15 cellular contexts compared by ENCODE assay signal in the genomic region with DNA sequence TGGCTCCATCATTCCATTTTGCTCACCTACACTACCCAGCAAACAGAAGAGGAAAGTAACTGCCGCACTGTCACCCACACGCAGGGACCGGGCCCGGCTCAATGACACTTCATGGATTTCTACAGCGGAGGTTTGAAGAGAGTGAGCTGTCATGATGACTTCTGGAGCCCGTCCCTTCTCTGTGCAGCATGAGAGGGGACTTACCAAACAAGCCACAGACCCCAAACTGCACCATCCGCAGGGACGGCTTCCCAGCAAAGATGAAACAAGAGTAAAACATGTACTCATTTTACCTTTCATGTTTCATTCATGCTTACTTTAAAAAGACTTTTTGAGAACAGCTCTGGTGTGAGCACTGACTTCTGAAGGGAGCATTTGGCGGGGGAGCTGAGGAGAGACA.
"Had no signal": no experiment of that assay in that cellular context is flagged by ENCODE, and none has a peak within 500 bp of the region (broad histone marks: within the 10 kb centered on the region; RNA-seq: fewer than 3 reads in every experiment).

No MANE protein-coding gene starts in this region.

- H3K9me3 ChIP-seq: right atrium auricular region, upper lobe of right lung had no signal

- H3K27me3 ChIP-seq: right atrium auricular region, upper lobe of right lung had no signal

- H3K27ac ChIP-seq: right atrium auricular region, upper lobe of right lung had no signal

- FAIRE-seq: keratinocyte had no signal

- ATAC-seq: upper lobe of right lung had no signal

- DNase-seq: activated CD4-positive, alpha-beta memory T cell treated with anti-CD3 and anti-CD28 coated beads, Interleukin-2, amount 10 ng/mL, durations not matched to agents 7 days and 5 days; activated CD4-positive, alpha-beta T cell treated with anti-CD3 and anti-CD28 coated beads for 48 hours; activated CD4-positive, CD25-positive, alpha-beta regulatory T cell; activated effector memory CD4-positive, alpha-beta T cell treated with anti-CD3 and anti-CD28 coated beads, Interleukin-2, amount 50 U/mL, for 16 hours; activated T-cell treated with anti-CD3 and anti-CD28 coated beads, Interleukin-2, amount 50 U/mL, for 48 hours; effector memory CD4-positive, alpha-beta T cell; midbrain; occipital lobe; stimulated activated CD4-positive, alpha-beta T cell treated with anti-CD3 and anti-CD28 coated beads, Interleukin-12 subunit alpha, Interleukin-12 subunit beta, amount 100 ng/mL, for 4 hours; stimulated activated CD4-positive, alpha-beta T cell treated with anti-CD3 and anti-CD28 coated beads, Interleukin-1b, Interleukin-23, amount 100 ng/mL, for 48 hours; T-helper 1 cell; T-helper 9 cell; upper lobe of right lung had no signal

- H3K4me3 ChIP-seq: right atrium auricular region, upper lobe of right lung had no signal
